ENCODE assay signal across 21 cellular contexts in the genomic region with DNA sequence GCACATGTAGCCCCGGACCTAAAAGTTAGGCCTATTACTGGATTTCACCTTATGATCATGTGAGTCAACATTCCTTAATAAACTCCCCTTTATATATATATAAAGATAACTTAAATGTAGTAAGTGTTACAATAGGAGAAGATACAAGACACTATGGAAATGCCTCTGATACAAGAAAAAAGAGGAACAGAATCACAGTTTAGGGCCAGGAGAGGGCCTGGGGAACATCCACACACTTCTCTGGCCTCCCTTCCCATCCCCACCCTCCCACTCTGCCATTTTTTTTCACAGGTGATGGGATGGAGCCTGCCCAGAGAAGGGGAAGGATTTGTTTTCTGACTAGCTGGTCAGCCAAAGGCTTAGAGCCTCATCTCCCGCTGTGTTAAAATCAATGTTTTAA. TPM values are rescaled to one million over a fixed set of nuclear protein-coding genes. Genes with fewer than 3 reads are reported as not detected.
DNase-seq lines count a peak whose midpoint lies in the region; ATAC-seq, FAIRE-seq and TF ChIP-seq lines count a peak whose summit lies in the region.
"Had no signal": no experiment of that assay in that cellular context is flagged by ENCODE, and none has a peak within 500 bp of the region (broad histone marks: within the 10 kb centered on the region; RNA-seq: fewer than 3 reads in every experiment).

No MANE protein-coding gene starts in this region.

- H2BK15ac ChIP-seq in IMR-90 (ENCODE audit: low read depth, low read length) = no peak overlapping the region

- H3K9me3 ChIP-seq in BLaER1 treated with 17β-estradiol and CSF1 and Interleukin-3, amounts not matched to agents 10 nM and 100 nM (replicated peaks in 1 of 11) = no peaks in the 10 kb centered on the region
- no peaks in the 10 kb centered on the region for H3K9me3 ChIP-seq in IMR-90 (ENCODE audit: control insufficient read depth, insufficient read depth, low read length)
- no peaks in the 10 kb centered on the region for H3K9me3 ChIP-seq in endocrine pancreas (ENCODE audit: control insufficient read depth, low read length)
- H3K9me3 ChIP-seq in psoas muscle = no peaks in the 10 kb centered on the region
- no peaks in the 10 kb centered on the region for H3K9me3 ChIP-seq in vagina
- H3K9me3 ChIP-seq: adrenal gland, ovary had no signal

- 0 out of 2 replicates have a peak overlapping the region, but pooled peaks have one; percentile 3 for H3K14ac ChIP-seq in IMR-90 (replicated peaks; ENCODE audit: low read depth, low read length)

- H3K27ac ChIP-seq in BLaER1 treated with 17β-estradiol and CSF1 and Interleukin-3, amounts not matched to agents 10 nM and 100 nM = peak overlapping the region in 3 of 11 experiments; percentile 6 to 68 (median 41); a peak in 4 of 22 replicates
- H3K27ac ChIP-seq in IMR-90 (ENCODE audit: insufficient read depth, low read length) (peak overlapping the region; percentile 56; the same call in 1 of the 2 replicates), psoas muscle (peak overlapping the region; percentile 90), vagina (no peak overlapping the region)
- H3K27ac ChIP-seq: ovary had no signal

- peak overlapping the region; percentile 7; the same call in 1 of the 2 replicates for H3K23ac ChIP-seq in IMR-90 (ENCODE audit: low read depth, low read length)

- no CpG with 5 or more reads among the region's 2 CpGs for WGBS in IMR-90 (ENCODE audit: extremely low coverage in 2 of 2, insufficient read length in 1 of 2), 2 experiments
- WGBS in psoas muscle, 3 donors = 89 to 97% (median 90%) methylated on average over 2 of the region's 2 CpGs

- H3K4ac ChIP-seq in IMR-90 (ENCODE audit: low read depth, low read length) = no peak overlapping the region

- H4K91ac ChIP-seq in IMR-90 (ENCODE audit: insufficient read depth, low read depth, low read length) = no peak overlapping the region

- H3K4me3 ChIP-seq in BLaER1 treated with 17β-estradiol and CSF1 and Interleukin-3, amounts not matched to agents 10 nM and 100 nM = no peak overlapping the region; a peak in 2 of 20 replicates
- H3K4me3 ChIP-seq in IMR-90 (ENCODE audit: insufficient read depth, low read depth, low read length) = no peak overlapping the region
- H3K4me3 ChIP-seq in endocrine pancreas (ENCODE audit: control insufficient read depth, insufficient read depth, low read length) = no peak overlapping the region
- peak overlapping the region; percentile 98 for H3K4me3 ChIP-seq in psoas muscle
- H3K4me3 ChIP-seq in vagina = no peak overlapping the region
- H3K4me3 ChIP-seq: adrenal gland, ovary had no signal

- H2AK5ac ChIP-seq in IMR-90 (ENCODE audit: low read depth, low read length) = no peak overlapping the region

- in situ Hi-C loops in IMR-90 (cut with MboI; ENCODE audit: low sequenced_read_pairs) = no loop called here

- dilution Hi-C loops in IMR-90 (cut with HindIII; ENCODE audit: low sequenced_read_pairs, unreplicated experiment) = no loop called here

- H3K4me2 ChIP-seq in BLaER1 treated with 17β-estradiol and CSF1 and Interleukin-3, amounts not matched to agents 10 nM and 100 nM = peak overlapping the region in 9 of 11 experiments; percentile 4 to 97 (median 93); a peak in 14 of 22 replicates
- peak overlapping the region; percentile 58; the same call in 1 of the 2 replicates for H3K4me2 ChIP-seq in IMR-90 (ENCODE audit: low read depth, low read length)

- intact Hi-C loops in IMR-90 (cut with micrococcal nuclease) = no loop called here
- intact Hi-C loops in psoas muscle (cut with DNase I) = loop anchor here in 1 of 2 donors (10.0 kb wide), 1 partner anchor 250 kb away; no protein-coding TSS in a partner anchor
- intact Hi-C loops in vagina (cut with DNase I) = no loop called here

- H2BK5ac ChIP-seq in IMR-90 (ENCODE audit: low read depth, low read length, poor library complexity, severe bottlenecking) = peak overlapping the region; percentile 16

- H3K9me1 ChIP-seq in IMR-90 (ENCODE audit: insufficient read depth, low read length) = peaks cover 32% of the 10 kb centered on the region

- POLR2A ChIA-PET in IMR-90 (lab: Charles Lee; ENCODE audit: unreplicated experiment) = interaction anchor here (0.6 to 1.0 kb wide), 2 partner anchors 103 to 162 kb away, joined by 3 to 6 read pairs; no protein-coding TSS in a partner anchor

- no peak overlapping the region for H4K5ac ChIP-seq in IMR-90 (ENCODE audit: low read depth, low read length)

- H3K9ac ChIP-seq in BLaER1 treated with 17β-estradiol and CSF1 and Interleukin-3, amounts not matched to agents 10 nM and 100 nM = peak overlapping the region in 1 of 11 experiments; percentile 47; a peak in 2 of 22 replicates
- H3K9ac ChIP-seq in IMR-90 (ENCODE audit: low read depth, low read length) (no peak overlapping the region), endocrine pancreas (ENCODE audit: control insufficient read depth, insufficient read depth, low read length) (peak overlapping the region; percentile 7)

- FAIRE-seq in urothelium cell line (lab: Jason Lieb, UNC) = no peak

- peaks cover 11 to 97% (median 61%) of the 10 kb centered on the region in 11 experiments; a peak in 21 of 22 replicates for H3K36me3 ChIP-seq in BLaER1 treated with 17β-estradiol and CSF1 and Interleukin-3, amounts not matched to agents 10 nM and 100 nM
- peaks cover 55% of the 10 kb centered on the region for H3K36me3 ChIP-seq in IMR-90 (ENCODE audit: control insufficient read depth, insufficient read depth, low read length)
- H3K36me3 ChIP-seq in endocrine pancreas (ENCODE audit: control insufficient read depth, insufficient read depth, low read length) = peaks cover 8% of the 10 kb centered on the region
- H3K36me3 ChIP-seq in psoas muscle (ENCODE audit: insufficient read depth in 1 of 2, low read depth in 1 of 2) = peaks cover 0 to 79% of the 10 kb centered on the region in 2 donors
- peaks cover 0 to 3% of the 10 kb centered on the region in 2 donors for H3K36me3 ChIP-seq in vagina
- H3K36me3 ChIP-seq: adrenal gland, ovary had no signal

- TF ChIP-seq CTCF in IMR-90 (conservative IDR thresholded peaks at IDR 0.05; ENCODE audit: low read depth, low read length) (no peak), psoas muscle (IDR thresholded peaks at IDR 0.05) (no peak), vagina (IDR thresholded peaks at IDR 0.05) (no peak)

- TF ChIP-seq RAD21 in IMR-90 (IDR thresholded peaks at IDR 0.05; ENCODE audit: low read length) = no peak

- peaks cover 0 to 57% of the 10 kb centered on the region in 2 experiments; a peak in 2 of 4 replicates for H3K79me1 ChIP-seq in IMR-90 (ENCODE audit: low read depth in 1 of 2, low read length in 2 of 2)

- 0 out of 2 replicates have a peak overlapping the region, but pooled peaks have one; percentile 11 for H3K18ac ChIP-seq in IMR-90 (ENCODE audit: low read depth, low read length)

- H3K27me3 ChIP-seq in BLaER1 treated with 17β-estradiol and CSF1 and Interleukin-3, amounts not matched to agents 10 nM and 100 nM = peaks cover 0 to 8% (median 0%) of the 10 kb centered on the region in 11 experiments; a peak in 7 of 22 replicates
- no peaks in the 10 kb centered on the region for H3K27me3 ChIP-seq in IMR-90 (ENCODE audit: control insufficient read depth, insufficient read depth, low read length)
- no peaks in the 10 kb centered on the region for H3K27me3 ChIP-seq in endocrine pancreas (ENCODE audit: control insufficient read depth, insufficient read depth, low read length)
- H3K27me3 ChIP-seq in psoas muscle (ENCODE audit: insufficient read depth in 3 of 3, low read length in 2 of 3) = no peaks in the 10 kb centered on the region
- no peaks in the 10 kb centered on the region for H3K27me3 ChIP-seq in vagina
- H3K27me3 ChIP-seq: adrenal gland, ovary had no signal

- ATAC-seq in IMR-90 (ENCODE audit: low read depth) (no peak), psoas muscle (no peak), GM18517 (IDR thresholded peaks at IDR 0.05; ENCODE audit: unreplicated experiment) (no peak)

- DNase-seq in IMR-90 (no peak), psoas muscle (no peak), NCI-H345 (lab: John Stamatoyannopoulos, UW) (no peak), urothelium cell line (ENCODE audit: low spot score) (no peak), vagina (ENCODE audit: extremely low spot score in 2 of 2) (no peak)
- DNase-seq: activated CD4-positive, alpha-beta T cell treated with anti-CD3 and anti-CD28 coated beads for 4 hours; activated T-cell treated with anti-CD3 and anti-CD28 coated beads, Interleukin-2, amount 50 U/mL, for 1 hour; adrenal gland; cerebellar nuclear complex; DMS53; head of caudate nucleus; islet precursor cell; NCI-H146; NCI-H446 treated with DMSO at 0.1 percent for 48 hours; ovary; SHP77 treated with DMSO at 0.1 percent for 48 hours; stimulated activated naive CD4-positive, alpha-beta T cell treated with Interleukin-2 at 50 U/mL for 16 hours; T-helper 9 cell had no signal

- H4K8ac ChIP-seq in IMR-90 (ENCODE audit: low read depth in 2 of 2, low read length in 2 of 2) = no peak overlapping the region

- no peak overlapping the region for H2AK9ac ChIP-seq in IMR-90 (replicated peaks; ENCODE audit: low read depth, low read length, poor library complexity)

- H3K56ac ChIP-seq in IMR-90 (ENCODE audit: extremely low read depth, insufficient read depth, low read length) = no peak overlapping the region

- H2BK120ac ChIP-seq in IMR-90 (ENCODE audit: low read depth, low read length) = no peak overlapping the region

- H4K20me1 ChIP-seq in BLaER1 treated with 17β-estradiol and CSF1 and Interleukin-3, amounts not matched to agents 10 nM and 100 nM = peaks cover 83 to 100% (median 99%) of the 10 kb centered on the region in 11 experiments
- H4K20me1 ChIP-seq in IMR-90 (ENCODE audit: insufficient read depth, low read length) = peaks cover 98% of the 10 kb centered on the region

- TF ChIP-seq POLR2A in IMR-90 (IDR thresholded peaks at IDR 0.05; ENCODE audit: low read depth, low read length) (no peak), vagina (IDR thresholded peaks at IDR 0.05) (no peak)

- H2BK20ac ChIP-seq in IMR-90 (ENCODE audit: low read depth, low read length) = no peak overlapping the region

- H2AFZ ChIP-seq in IMR-90 (replicated peaks; ENCODE audit: low read length, poor library complexity) = no peak overlapping the region

- no TSS peak for BruUV-seq in IMR-90 (replicated peaks; lab: Mats Ljungman, UMichigan)

- H3K4me1 ChIP-seq in BLaER1 treated with 17β-estradiol and CSF1 and Interleukin-3, amounts not matched to agents 10 nM and 100 nM = peaks cover 36 to 99% (median 68%) of the 10 kb centered on the region in 10 experiments
- peaks cover 34% of the 10 kb centered on the region for H3K4me1 ChIP-seq in IMR-90 (ENCODE audit: control insufficient read depth, insufficient read depth, low read length)
- H3K4me1 ChIP-seq in endocrine pancreas (ENCODE audit: control insufficient read depth, insufficient read depth, low read length) = peaks cover 31% of the 10 kb centered on the region
- peaks cover 88% of the 10 kb centered on the region for H3K4me1 ChIP-seq in psoas muscle
- H3K4me1 ChIP-seq in vagina = peaks cover 46% of the 10 kb centered on the region

- CTCF ChIA-PET in IMR-90 (lab: Yijun Ruan, JAX) = no interaction called here

RNA-seq across cellular contexts. Expression of a gene that starts 6.4 kb away (rescaled TPM):
- 152 and 167 TPM in 2 replicates for total RNA-seq in IMR-90 (2012; rRNA removed)
- polyA plus RNA-seq in IMR-90 (2012; rRNA removed) = 177 and 193 TPM in 2 replicates
- polyA plus RNA-seq in IMR-90 (2012; cell fraction: cytosol; rRNA removed) = 71.7 and 119 TPM in 2 replicates
- polyA plus RNA-seq in IMR-90 (2012; cell fraction: nucleus; rRNA removed; ENCODE audit: low replicate concordance) = 63.1 and 123 TPM in 2 replicates
- total RNA-seq in psoas muscle = 100 to 1,000 TPM in 1 of 4 donors, 10 to 100 TPM in 3; 50.9 to 174 (median 68.6) TPM
- 10 to 100 TPM in 2 of 3 donors, 1 to 10 TPM in 1; 8.8 to 47.8 (median 32.5) TPM for polyA plus RNA-seq in psoas muscle
- total RNA-seq in vagina = 44.4 TPM
